In genomic region chr1:228392111-228392936, GRCh38 we compare ENCODE assay signal across 1 cellular context.
TF ChIP-seq lines count a peak whose summit lies in the region.

No MANE protein-coding gene starts in this region.

TF ChIP-seq in SK-N-SH treated with all-trans-retinoic acid at 6 μM for 48 hours, 23 proteins besides CTCF, POLR2A, EP300 and RAD21 (continued from another document):
- TF ChIP-seq, protein P1, sequence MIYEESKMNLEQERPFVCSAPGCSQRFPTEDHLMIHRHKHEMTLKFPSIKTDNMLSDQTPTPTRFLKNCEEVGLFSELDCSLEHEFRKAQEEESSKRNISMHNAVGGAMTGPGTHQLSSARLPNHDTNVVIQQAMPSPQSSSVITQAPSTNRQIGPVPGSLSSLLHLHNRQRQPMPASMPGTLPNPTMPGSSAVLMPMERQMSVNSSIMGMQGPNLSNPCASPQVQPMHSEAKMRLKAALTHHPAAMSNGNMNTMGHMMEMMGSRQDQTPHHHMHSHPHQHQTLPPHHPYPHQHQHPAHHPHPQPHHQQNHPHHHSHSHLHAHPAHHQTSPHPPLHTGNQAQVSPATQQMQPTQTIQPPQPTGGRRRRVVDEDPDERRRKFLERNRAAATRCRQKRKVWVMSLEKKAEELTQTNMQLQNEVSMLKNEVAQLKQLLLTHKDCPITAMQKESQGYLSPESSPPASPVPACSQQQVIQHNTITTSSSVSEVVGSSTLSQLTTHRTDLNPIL (CRISPR knock-in tag; IDR thresholded peaks at IDR 0.05; ENCODE audit: low read depth): no peak
- TF ChIP-seq ZFP3 (CRISPR knock-in tag; IDR thresholded peaks at IDR 0.05): no peak
- TF ChIP-seq ZNF70 (CRISPR knock-in tag; IDR thresholded peaks at IDR 0.05): no peak
- TF ChIP-seq, protein P2, sequence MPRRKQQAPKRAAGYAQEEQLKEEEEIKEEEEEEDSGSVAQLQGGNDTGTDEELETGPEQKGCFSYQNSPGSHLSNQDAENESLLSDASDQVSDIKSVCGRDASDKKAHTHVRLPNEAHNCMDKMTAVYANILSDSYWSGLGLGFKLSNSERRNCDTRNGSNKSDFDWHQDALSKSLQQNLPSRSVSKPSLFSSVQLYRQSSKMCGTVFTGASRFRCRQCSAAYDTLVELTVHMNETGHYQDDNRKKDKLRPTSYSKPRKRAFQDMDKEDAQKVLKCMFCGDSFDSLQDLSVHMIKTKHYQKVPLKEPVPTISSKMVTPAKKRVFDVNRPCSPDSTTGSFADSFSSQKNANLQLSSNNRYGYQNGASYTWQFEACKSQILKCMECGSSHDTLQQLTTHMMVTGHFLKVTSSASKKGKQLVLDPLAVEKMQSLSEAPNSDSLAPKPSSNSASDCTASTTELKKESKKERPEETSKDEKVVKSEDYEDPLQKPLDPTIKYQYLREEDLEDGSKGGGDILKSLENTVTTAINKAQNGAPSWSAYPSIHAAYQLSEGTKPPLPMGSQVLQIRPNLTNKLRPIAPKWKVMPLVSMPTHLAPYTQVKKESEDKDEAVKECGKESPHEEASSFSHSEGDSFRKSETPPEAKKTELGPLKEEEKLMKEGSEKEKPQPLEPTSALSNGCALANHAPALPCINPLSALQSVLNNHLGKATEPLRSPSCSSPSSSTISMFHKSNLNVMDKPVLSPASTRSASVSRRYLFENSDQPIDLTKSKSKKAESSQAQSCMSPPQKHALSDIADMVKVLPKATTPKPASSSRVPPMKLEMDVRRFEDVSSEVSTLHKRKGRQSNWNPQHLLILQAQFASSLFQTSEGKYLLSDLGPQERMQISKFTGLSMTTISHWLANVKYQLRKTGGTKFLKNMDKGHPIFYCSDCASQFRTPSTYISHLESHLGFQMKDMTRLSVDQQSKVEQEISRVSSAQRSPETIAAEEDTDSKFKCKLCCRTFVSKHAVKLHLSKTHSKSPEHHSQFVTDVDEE (CRISPR knock-in tag; IDR thresholded peaks at IDR 0.05): no peak
- no peak for TF ChIP-seq TCF4 (CRISPR knock-in tag; IDR thresholded peaks at IDR 0.05; ENCODE audit: borderline replicate concordance)
- no peak for TF ChIP-seq ISL1 (CRISPR knock-in tag; IDR thresholded peaks at IDR 0.05)
- TF ChIP-seq RARB (CRISPR knock-in tag; IDR thresholded peaks at IDR 0.05): no peak
- no peak for TF ChIP-seq GLIS3 (CRISPR knock-in tag; IDR thresholded peaks at IDR 0.05)
- TF ChIP-seq TOX (CRISPR knock-in tag; IDR thresholded peaks at IDR 0.05; ENCODE audit: borderline replicate concordance): no peak
- no peak for TF ChIP-seq OSR1 (CRISPR knock-in tag; IDR thresholded peaks at IDR 0.05)
- TF ChIP-seq BACH2 (CRISPR knock-in tag; IDR thresholded peaks at IDR 0.05; ENCODE audit: borderline replicate concordance): no peak
- TF ChIP-seq, protein P3, sequence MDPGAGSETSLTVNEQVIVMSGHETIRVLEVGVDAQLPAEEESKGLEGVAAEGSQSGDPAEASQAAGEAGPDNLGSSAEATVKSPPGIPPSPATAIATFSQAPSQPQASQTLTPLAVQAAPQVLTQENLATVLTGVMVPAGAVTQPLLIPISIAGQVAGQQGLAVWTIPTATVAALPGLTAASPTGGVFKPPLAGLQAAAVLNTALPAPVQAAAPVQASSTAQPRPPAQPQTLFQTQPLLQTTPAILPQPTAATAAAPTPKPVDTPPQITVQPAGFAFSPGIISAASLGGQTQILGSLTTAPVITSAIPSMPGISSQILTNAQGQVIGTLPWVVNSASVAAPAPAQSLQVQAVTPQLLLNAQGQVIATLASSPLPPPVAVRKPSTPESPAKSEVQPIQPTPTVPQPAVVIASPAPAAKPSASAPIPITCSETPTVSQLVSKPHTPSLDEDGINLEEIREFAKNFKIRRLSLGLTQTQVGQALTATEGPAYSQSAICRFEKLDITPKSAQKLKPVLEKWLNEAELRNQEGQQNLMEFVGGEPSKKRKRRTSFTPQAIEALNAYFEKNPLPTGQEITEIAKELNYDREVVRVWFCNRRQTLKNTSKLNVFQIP (CRISPR knock-in tag; IDR thresholded peaks at IDR 0.05; ENCODE audit: borderline replicate concordance, low read depth): no peak
- no peak for TF ChIP-seq ZFP30 (CRISPR knock-in tag; IDR thresholded peaks at IDR 0.05)
- TF ChIP-seq ESRRG (CRISPR knock-in tag; IDR thresholded peaks at IDR 0.05): no peak
- no peak for TF ChIP-seq CSDC2 (CRISPR knock-in tag; IDR thresholded peaks at IDR 0.05)
